8 cellular contexts compared by ENCODE assay signal in the genomic region with DNA sequence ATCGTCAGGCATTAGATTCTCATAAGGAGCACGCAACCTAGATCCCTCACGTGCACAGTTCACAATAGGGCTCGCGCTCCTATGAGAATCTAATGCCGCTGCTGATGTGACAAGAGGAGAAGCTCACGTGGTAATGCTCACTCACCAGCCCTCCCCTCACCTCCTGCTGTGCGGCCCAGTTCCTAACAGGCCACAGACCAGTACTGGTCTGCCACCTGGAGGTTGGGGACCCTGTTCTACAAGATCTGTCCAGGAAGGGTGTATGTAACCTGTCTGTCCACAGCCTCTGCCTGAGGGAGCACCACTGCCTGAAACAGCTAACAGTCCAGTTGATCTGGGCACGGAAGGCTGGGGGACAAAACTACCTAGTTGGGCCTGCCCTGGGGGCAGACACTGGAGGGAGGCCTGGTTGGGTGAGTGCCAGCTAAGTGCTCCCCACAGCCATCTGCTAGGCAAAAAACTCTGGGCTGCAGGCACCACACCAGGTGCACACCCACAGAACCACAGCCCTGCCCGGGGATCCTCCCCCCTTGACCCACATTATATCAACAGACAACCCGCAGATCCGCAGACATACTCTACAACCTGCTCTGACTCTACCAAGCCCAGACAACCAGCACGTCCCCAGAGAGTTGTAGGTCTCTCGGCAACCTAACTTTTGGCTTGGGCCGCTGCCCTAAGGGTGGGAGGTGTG.
A peak's percentile ranks its signal among the peaks of the same experiment; 100 is the strongest.
DNase-seq lines count a peak whose midpoint lies in the region; ATAC-seq and TF ChIP-seq lines count a peak whose summit lies in the region.
"Not testable (repeated sequence)": the region's sequence is repeated elsewhere in the genome, so short reads cannot be mapped to it uniquely, and the experiment has no call there.

No MANE protein-coding gene starts in this region.

- not testable (repeated sequence) for H3K27ac ChIP-seq in right lobe of liver

- TF ChIP-seq POLR2A in right lobe of liver (IDR thresholded peaks at IDR 0.05): not testable (repeated sequence)

- H3K36me3 ChIP-seq in right lobe of liver: not testable (repeated sequence)

- WGBS in right lobe of liver (ENCODE audit: insufficient coverage, low coverage, low lambda C conversion rate, missing lambda C conversion rate): 87% methylated on average over 6 of the region's 15 CpGs

- not testable (repeated sequence) for H3K9me3 ChIP-seq in right lobe of liver

- peak; percentile 79 for ATAC-seq in GM21737 (IDR thresholded peaks at IDR 0.05; ENCODE audit: unreplicated experiment)
- ATAC-seq in HG03378 (IDR thresholded peaks at IDR 0.05; ENCODE audit: unreplicated experiment): peak; percentile 31
- peak; percentile 72 to 94 (median 80) for ATAC-seq in right lobe of liver

- intact Hi-C loops in right lobe of liver (cut with DNase I): not testable (repeated sequence)

- peak; percentile 38 for DNase-seq in DMS 273 (lab: John Stamatoyannopoulos, UW; ENCODE audit: unreplicated experiment)
- peak; percentile 34 for DNase-seq in NCI-H748 (lab: John Stamatoyannopoulos, UW; ENCODE audit: unreplicated experiment)
- DNase-seq in activated CD4-positive, alpha-beta T cell treated with anti-CD3 and anti-CD28 coated beads, Interleukin-2, amount 50 U/mL, for 1 hour: peak; percentile 6
- DNase-seq in central memory CD4-positive, alpha-beta T cell: peak; percentile 66
- not testable (repeated sequence) for DNase-seq in right lobe of liver
- DNase-seq in stimulated activated naive CD4-positive, alpha-beta T cell (lab: John Stamatoyannopoulos, UW): peak in 4 of 6 experiments; percentile 0 to 68 (median 29)

- TF ChIP-seq CTCF in right lobe of liver (IDR thresholded peaks at IDR 0.05): peak in 1 of 4 donors; percentile 20

- H3K27me3 ChIP-seq in right lobe of liver: not testable (repeated sequence)

- not testable (repeated sequence) for H3K4me1 ChIP-seq in right lobe of liver

- not testable (repeated sequence) for H3K4me3 ChIP-seq in right lobe of liver
